13 cellular contexts compared by ENCODE assay signal in genomic region chr9:35923598-35923926, GRCh38. TPM values are rescaled to one million over a fixed set of nuclear protein-coding genes. Genes with fewer than 3 reads are reported as not detected.
A peak's percentile ranks its signal among the peaks of the same experiment; 100 is the strongest.
DNase-seq lines count a peak whose midpoint lies in the region; TF ChIP-seq lines count a peak whose summit lies in the region.
"Had no signal": no experiment of that assay in that cellular context is flagged by ENCODE, and none has a peak within 500 bp of the region (broad histone marks: within the 10 kb centered on the region; RNA-seq: fewer than 3 reads in every experiment).

No MANE protein-coding gene starts in this region.

- peak overlapping the region; percentile 11; the same call in 1 of the 2 replicates for H2AFZ ChIP-seq in PC-9
- no peak overlapping the region for H2AFZ ChIP-seq in osteoblast (ENCODE audit: low read length)

- POLR2A ChIA-PET in PC-9 (lab: Charles Lee; ENCODE audit: unreplicated experiment): no interaction called here
- POLR2A ChIA-PET in GM10248 (lab: Yijun Ruan, JAX): no interaction called here

- 87 to 90% methylated on average over 1 of the region's 1 CpG for WGBS in tibial nerve, 2 donors

- no peak for TF ChIP-seq EP300 in tibial nerve (IDR thresholded peaks at IDR 0.05)

- peak overlapping the region; percentile 60 for H3K4me2 ChIP-seq in PC-9
- peak overlapping the region; percentile 80 for H3K4me2 ChIP-seq in osteoblast (ENCODE audit: insufficient read depth, low read length)

- no peaks in the 10 kb centered on the region for H3K9me2 ChIP-seq in PC-9 (ENCODE audit: insufficient read depth)

- CTCF ChIA-PET in PC-9 (lab: Charles Lee): no interaction called here
- CTCF ChIA-PET in GM10248 (lab: Yijun Ruan, JAX): interaction anchor here (2.3 kb wide), 1 partner anchor 20 kb away, joined by 11 read pairs; no protein-coding TSS in a partner anchor

- H3K9me3 ChIP-seq in PC-9 (ENCODE audit: insufficient read depth, low read depth) (no peaks in the 10 kb centered on the region), osteoblast (ENCODE audit: low read depth, low read length) (no peaks in the 10 kb centered on the region), tibial nerve (no peaks in the 10 kb centered on the region)
- H3K9me3 ChIP-seq: lower lobe of right lung had no signal

- H3K4me3 ChIP-seq in PC-9 (no peak overlapping the region), dorsolateral prefrontal cortex (no peak overlapping the region), osteoblast (ENCODE audit: insufficient read depth, low read length) (no peak overlapping the region), tibial nerve (no peak overlapping the region)
- H3K4me3 ChIP-seq: lower lobe of right lung had no signal

- H3K27ac ChIP-seq in PC-9 (peak overlapping the region; percentile 98), dorsolateral prefrontal cortex (peak overlapping the region in 45 of 59 donors; percentile 4 to 81 (median 53)), osteoblast (ENCODE audit: low read depth, low read length) (peak overlapping the region; percentile 93), tibial nerve (peak overlapping the region; percentile 40 to 83 (median 58))
- H3K27ac ChIP-seq: lower lobe of right lung had no signal

- intact Hi-C loops in PC-9 (cut with micrococcal nuclease; ENCODE audit: unreplicated experiment) (no loop called here), dorsolateral prefrontal cortex (cut with DNase I) (no loop called here)

- peaks cover 22% of the 10 kb centered on the region for H3F3A ChIP-seq in PC-9 (ENCODE audit: insufficient read depth, low read depth)

- DNase-seq in PC-9: no peak
- no peak for DNase-seq in dorsolateral prefrontal cortex
- DNase-seq in osteoblast (ENCODE audit: insufficient read length, low spot score, missing footprints): no peak
- no peak for DNase-seq in tibial nerve (ENCODE audit: low spot score in 2 of 2)
- no peak for DNase-seq in cortex of kidney (lab: John Stamatoyannopoulos, UW)
- no peak for DNase-seq in GM10248 (ENCODE audit: extremely low spot score)
- no peak for DNase-seq in NCI-H2029 (lab: John Stamatoyannopoulos, UW)
- DNase-seq: CD8-positive, alpha-beta T cell; H7; lower lobe of right lung; NCI-H510A; stimulated activated naive B cell treated with anti-CD40 and anti-IgM and Interleukin-4, amounts not matched to agents 10 μg/mL and 1 μg/mL and 100 μg/mL, for 72 hours had no signal

- H4K20me1 ChIP-seq in PC-9 (ENCODE audit: insufficient read depth) (no peaks in the 10 kb centered on the region), osteoblast (ENCODE audit: insufficient read depth, low read length) (no peaks in the 10 kb centered on the region)

- H3K27me3 ChIP-seq in PC-9 (ENCODE audit: insufficient read depth, low read depth): no peaks in the 10 kb centered on the region
- H3K27me3 ChIP-seq in dorsolateral prefrontal cortex: no peaks in the 10 kb centered on the region
- H3K27me3 ChIP-seq in osteoblast (ENCODE audit: insufficient read depth, low read length): no peaks in the 10 kb centered on the region
- H3K27me3 ChIP-seq in tibial nerve: no peaks in the 10 kb centered on the region

- H3K79me2 ChIP-seq in PC-9 (ENCODE audit: low read depth): no peaks in the 10 kb centered on the region
- no peaks in the 10 kb centered on the region for H3K79me2 ChIP-seq in osteoblast (ENCODE audit: insufficient read depth, low read length)

- TF ChIP-seq CTCF in PC-9 (conservative IDR thresholded peaks at IDR 0.05) (no peak), dorsolateral prefrontal cortex (IDR thresholded peaks at IDR 0.05 in 54 of 56, conservative IDR thresholded peaks at IDR 0.05 in 2 of 56; ENCODE audit: low read depth in 1 of 56, partially characterized antibody in 56 of 56) (no peak), osteoblast (IDR thresholded peaks at IDR 0.05; ENCODE audit: extremely low read depth, low read depth, low read length) (no peak), tibial nerve (IDR thresholded peaks at IDR 0.05) (no peak), GM10248 (IDR thresholded peaks at IDR 0.05; ENCODE audit: control extremely low read depth, extremely low read depth, low read depth, missing control alignments) (no peak)

- H3K36me3 ChIP-seq in PC-9 (ENCODE audit: low read depth) (no peaks in the 10 kb centered on the region), osteoblast (ENCODE audit: insufficient read depth, low read length) (no peaks in the 10 kb centered on the region), tibial nerve (no peaks in the 10 kb centered on the region)
- H3K36me3 ChIP-seq: lower lobe of right lung had no signal

- H3K4me1 ChIP-seq in PC-9 (replicated peaks; ENCODE audit: insufficient read depth): peaks cover 43% of the 10 kb centered on the region
- H3K4me1 ChIP-seq in osteoblast (ENCODE audit: insufficient read depth, low read length): peaks cover 36% of the 10 kb centered on the region
- peaks cover 0 to 35% (median 18%) of the 10 kb centered on the region in 4 donors for H3K4me1 ChIP-seq in tibial nerve

- BruUV-seq in PC-9 (replicated peaks; lab: Mats Ljungman, UMichigan): TSS peak; percentile 94

- TF ChIP-seq POLR2A in tibial nerve (IDR thresholded peaks at IDR 0.05): no peak

RNA-seq across cellular contexts. Expression of gene SPAAR, which starts 14.3 kb away (rescaled TPM):
- total RNA-seq in PC-9 (2021) (0.72 and 0.73 TPM in 2 replicates), dorsolateral prefrontal cortex (10 to 100 TPM in 5 of 120 experiments, 1 to 10 TPM in 115; 1.5 to 13.9 (median 4.7) TPM), osteoblast (0.29 and 0.72 TPM in 2 replicates), tibial nerve (10 to 100 TPM in 1 of 4 donors, 1 to 10 TPM in 3; 5.1 to 12.2 (median 7.7) TPM)
- total RNA-seq: activated T-helper 1 cell treated with anti-CD3 and anti-CD28 coated beads, Interleukin-12 subunit alpha, Interleukin-12 subunit beta, Interleukin-2, Interleukin-4 antibody, amounts not matched to agents 30 ng/mL and 10 ng/mL and 1 ng/mL, durations not matched to agents 14 hours and 24 hours and 36 hours; CD8-positive, alpha-beta T cell; H7 had no signal

RNA-seq across cellular contexts. Expression of gene HRCT1, which starts 17.6 kb away (rescaled TPM):
- total RNA-seq in PC-9 (2021) (2.0 and 3.6 TPM in 2 replicates), dorsolateral prefrontal cortex (10 to 100 TPM in 3 of 120 experiments, 1 to 10 TPM in 115, under 1 TPM in 2; 0.75 to 11.9 (median 3.8) TPM), osteoblast (1.8 and 5.1 TPM in 2 replicates), tibial nerve (10 to 100 TPM in 3 of 4 donors, 1 to 10 TPM in 1; 7.2 to 15.5 (median 12.0) TPM)
- total RNA-seq: activated T-helper 1 cell treated with anti-CD3 and anti-CD28 coated beads, Interleukin-12 subunit alpha, Interleukin-12 subunit beta, Interleukin-2, Interleukin-4 antibody, amounts not matched to agents 30 ng/mL and 10 ng/mL and 1 ng/mL, durations not matched to agents 14 hours and 24 hours and 36 hours; CD8-positive, alpha-beta T cell had no signal

RNA-seq across cellular contexts. Expression of gene OR2S2, which starts 34.4 kb away (rescaled TPM):
- total RNA-seq in PC-9 (2021) (not detected in 2 replicates), dorsolateral prefrontal cortex (under 1 TPM in 7 of 120 experiments, not detected in 113; 0.44 to 0.88 (median 0.59) TPM), osteoblast (under 0.01 TPM in 2 replicates), tibial nerve (not detected)
- total RNA-seq: activated T-helper 1 cell treated with anti-CD3 and anti-CD28 coated beads, Interleukin-12 subunit alpha, Interleukin-12 subunit beta, Interleukin-2, Interleukin-4 antibody, amounts not matched to agents 30 ng/mL and 10 ng/mL and 1 ng/mL, durations not matched to agents 14 hours and 24 hours and 36 hours; CD8-positive, alpha-beta T cell; H7; lower lobe of right lung had no signal

RNA-seq across cellular contexts. Expression of gene OR13J1, which starts 53.4 kb away (rescaled TPM):
- total RNA-seq in PC-9 (2021): not detected in 2 replicates
- total RNA-seq in dorsolateral prefrontal cortex: not detected
- total RNA-seq in osteoblast: not detected in 2 replicates
- not detected for total RNA-seq in tibial nerve
- total RNA-seq: activated T-helper 1 cell treated with anti-CD3 and anti-CD28 coated beads, Interleukin-12 subunit alpha, Interleukin-12 subunit beta, Interleukin-2, Interleukin-4 antibody, amounts not matched to agents 30 ng/mL and 10 ng/mL and 1 ng/mL, durations not matched to agents 14 hours and 24 hours and 36 hours; CD8-positive, alpha-beta T cell; H7; lower lobe of right lung had no signal
